ENCODE assay signal across 13 cellular contexts in the genomic region with DNA sequence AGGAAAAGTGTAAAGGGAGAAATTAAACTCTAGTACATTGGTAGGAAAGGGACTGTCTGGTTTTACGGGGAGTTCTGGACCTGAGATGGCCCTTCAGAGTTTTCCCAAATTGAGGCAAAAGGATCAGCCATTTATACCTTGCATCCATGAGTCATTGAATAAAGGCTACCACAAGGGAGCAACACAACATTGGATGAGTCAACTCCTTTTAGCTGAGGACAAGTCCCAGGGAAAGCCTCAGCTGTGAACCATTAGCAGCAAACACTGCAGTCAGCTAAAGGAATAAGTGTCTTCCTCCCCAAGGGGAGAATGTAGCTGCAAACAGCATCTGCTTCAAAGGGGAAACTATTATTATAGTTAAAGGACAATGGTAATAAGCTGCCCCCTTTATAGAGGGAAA.
A peak's percentile ranks its signal among the peaks of the same experiment; 100 is the strongest.
DNase-seq lines count a peak whose midpoint lies in the region; ATAC-seq and TF ChIP-seq lines count a peak whose summit lies in the region.
"Had no signal": no experiment of that assay in that cellular context is flagged by ENCODE, and none has a peak within 500 bp of the region (broad histone marks: within the 10 kb centered on the region; RNA-seq: fewer than 3 reads in every experiment).

No MANE protein-coding gene starts in this region.

- no peak for TF ChIP-seq CTCF in RWPE1 (conservative IDR thresholded peaks at IDR 0.05; ENCODE audit: low read depth)
- TF ChIP-seq CTCF in fibroblast of lung (conservative IDR thresholded peaks at IDR 0.05 in 1 of 2, IDR thresholded peaks at IDR 0.05 in 1 of 2; ENCODE audit: low read depth in 1 of 2, low read length in 2 of 2): no peak

- H3K4me2 ChIP-seq in fibroblast of lung (ENCODE audit: extremely low read depth, insufficient read depth, low read length): no peak overlapping the region

- POLR2A ChIA-PET in RWPE1 (lab: Yijun Ruan, JAX; ENCODE audit: low non-redundant PET): no interaction called here
- POLR2A ChIA-PET in naive thymus-derived CD8-positive, alpha-beta T cell (lab: Charles Lee): no interaction called here

- H4K20me1 ChIP-seq in fibroblast of lung (ENCODE audit: control insufficient read depth, extremely low read depth, insufficient read depth, low read length): no peaks in the 10 kb centered on the region

- no peak for ATAC-seq in naive thymus-derived CD8-positive, alpha-beta T cell
- ATAC-seq: stimulated activated naive CD8-positive, alpha-beta T cell treated with anti-CD3 and anti-CD28 coated beads, Interleukin-15, Interleukin-2, amounts not matched to agents 100 U/mL and 50 U/mL, for 24 hours had no signal

- peaks cover 3 to 34% (median 5%) of the 10 kb centered on the region in 9 donors for H3K9me3 Mint-ChIP-seq in naive thymus-derived CD8-positive, alpha-beta T cell
- H3K9me3 Mint-ChIP-seq: activated naive CD4-positive, alpha-beta T cell treated with anti-CD3 and anti-CD28 coated beads, Interleukin-2, amount 50 U/mL, for 24 hours had no signal

- H3K4me1 Mint-ChIP-seq in naive thymus-derived CD8-positive, alpha-beta T cell: no peaks in the 10 kb centered on the region
- H3K4me1 Mint-ChIP-seq: activated naive CD4-positive, alpha-beta T cell treated with anti-CD3 and anti-CD28 coated beads, Interleukin-2, amount 50 U/mL, for 24 hours had no signal

- H3K9ac ChIP-seq in fibroblast of lung (ENCODE audit: insufficient read depth, low read length): no peak overlapping the region

- H2AFZ ChIP-seq in fibroblast of lung (ENCODE audit: low read length): no peak overlapping the region

- H3K27ac ChIP-seq in RWPE1: no peak overlapping the region
- H3K27ac ChIP-seq in fibroblast of lung (ENCODE audit: insufficient read depth, low read length): no peak overlapping the region

- H3K4me3 ChIP-seq in fibroblast of lung (replicated peaks in 1 of 4; ENCODE audit: control extremely low read depth in 1 of 4, insufficient read depth in 1 of 4, low read depth in 3 of 4, low read length in 4 of 4): no peak overlapping the region
- H3K4me3 ChIP-seq in skeletal muscle cell (ENCODE audit: low read depth, low read length): no peak overlapping the region
- H3K4me3 ChIP-seq: lung, MG63 had no signal

- H3K36me3 ChIP-seq in fibroblast of lung (ENCODE audit: control insufficient read depth, insufficient read depth, low read length): no peaks in the 10 kb centered on the region
- H3K36me3 ChIP-seq: MG63 had no signal

- H3K79me2 ChIP-seq in fibroblast of lung (ENCODE audit: control insufficient read depth, insufficient read depth, low read length): no peaks in the 10 kb centered on the region

- CTCF ChIA-PET in RWPE1 (lab: Yijun Ruan, JAX): no interaction called here

- no peaks in the 10 kb centered on the region for H3K27me3 ChIP-seq in fibroblast of lung (ENCODE audit: control insufficient read depth, insufficient read depth, low read length)
- H3K27me3 ChIP-seq: MG63 had no signal

- H3K27ac Mint-ChIP-seq in naive thymus-derived CD8-positive, alpha-beta T cell: no peak overlapping the region
- H3K27ac Mint-ChIP-seq: activated naive CD4-positive, alpha-beta T cell treated with anti-CD3 and anti-CD28 coated beads, Interleukin-2, amount 50 U/mL, for 24 hours had no signal

- peaks cover 0 to 5% (median 0%) of the 10 kb centered on the region in 5 donors for H3K27me3 Mint-ChIP-seq in naive thymus-derived CD8-positive, alpha-beta T cell
- H3K27me3 Mint-ChIP-seq: activated naive CD4-positive, alpha-beta T cell treated with anti-CD3 and anti-CD28 coated beads, Interleukin-2, amount 50 U/mL, for 24 hours had no signal

- DNase-seq in GM04504 (ENCODE audit: low read depth): peak; percentile 57
- DNase-seq in RWPE1 (ENCODE audit: low spot score): peak; percentile 12
- DNase-seq in fibroblast of lung (ENCODE audit: low read depth in 2 of 2): peak; percentile 20 to 75
- DNase-seq in skeletal muscle cell (ENCODE audit: low read depth): peak; percentile 19
- DNase-seq in NCI-H526 (lab: John Stamatoyannopoulos, UW): no peak
- no peak for DNase-seq in naive thymus-derived CD8-positive, alpha-beta T cell
- DNase-seq in NCI-H2171 treated with DMSO at 0.1 percent for 48 hours (lab: John Stamatoyannopoulos, UW): no peak
- DNase-seq: MG63; NCI-H2081; stimulated activated naive CD8-positive, alpha-beta T cell treated with anti-CD3 and anti-CD28 coated beads, Interleukin-15, Interleukin-2, amounts not matched to agents 100 U/mL and 50 U/mL, for 24 hours had no signal

- peaks cover 0 to 5% (median 0%) of the 10 kb centered on the region in 3 donors for H3K36me3 Mint-ChIP-seq in naive thymus-derived CD8-positive, alpha-beta T cell
- H3K36me3 Mint-ChIP-seq: activated naive CD4-positive, alpha-beta T cell treated with anti-CD3 and anti-CD28 coated beads, Interleukin-2, amount 50 U/mL, for 24 hours had no signal

- H3K4me3 Mint-ChIP-seq in naive thymus-derived CD8-positive, alpha-beta T cell: no peak overlapping the region
- H3K4me3 Mint-ChIP-seq: activated naive CD4-positive, alpha-beta T cell treated with anti-CD3 and anti-CD28 coated beads, Interleukin-2, amount 50 U/mL, for 24 hours; neural crest cell had no signal

- no peaks in the 10 kb centered on the region for H3K4me1 ChIP-seq in fibroblast of lung (ENCODE audit: control insufficient read depth, extremely low read depth, insufficient read depth, low read length)

- no peaks in the 10 kb centered on the region for H3K9me3 ChIP-seq in fibroblast of lung (ENCODE audit: control insufficient read depth, insufficient read depth, low read depth, low read length)
- H3K9me3 ChIP-seq: MG63 had no signal

Comparison
In these comparisons a context has a peak if more than half of its experiments do, and no peak if none do; other contexts are left out.
1. DNase-seq: peak in GM04504 (single experiment), RWPE1 (single experiment), fibroblast of lung (2 of 2) and skeletal muscle cell (single experiment); none in NCI-H526 (0 of 2), naive thymus-derived CD8-positive, alpha-beta T cell (0 of 10) and NCI-H2171 treated with DMSO at 0.1 percent for 48 hours (single experiment).